ENCODE assay signal across 18 cellular contexts in genomic region chr15:60511351-60512157, GRCh38. TPM values are rescaled to one million over a fixed set of nuclear protein-coding genes. Genes with fewer than 3 reads are reported as not detected.
DNase-seq lines count a peak whose midpoint lies in the region; ATAC-seq, FAIRE-seq and TF ChIP-seq lines count a peak whose summit lies in the region.
"Had no signal": no experiment of that assay in that cellular context is flagged by ENCODE, and none has a peak within 500 bp of the region (broad histone marks: within the 10 kb centered on the region; RNA-seq: fewer than 3 reads in every experiment).

No MANE protein-coding gene starts in this region.

- FAIRE-seq in bronchial epithelial cell (lab: Jason Lieb, UNC) = peak; percentile 75
- FAIRE-seq: colon, endothelial cell of umbilical vein, GM12878 had no signal

- no peak for DNase-seq in activated T-cell treated with anti-CD3 and anti-CD28 coated beads, Interleukin-2, amount 50 U/mL, for 4 hours
- DNase-seq in activated T-cell treated with anti-CD3 and anti-CD28 coated beads for 4 hours (no peak), NCI-H1694 (lab: John Stamatoyannopoulos, UW) (peak; percentile 31), bronchial epithelial cell (ENCODE audit: low read depth) (no peak), sciatic nerve (ENCODE audit: low spot score) (no peak), amygdala (lab: John Stamatoyannopoulos, UW) (no peak)
- no peak for DNase-seq in activated effector memory CD4-positive, alpha-beta T cell treated with Interleukin-2 at 50 U/mL for 16 hours
- DNase-seq: aorta, COR-L47, foreskin melanocyte, NCI-H1436, NCI-H345, substantia nigra had no signal

- no peaks in the 10 kb centered on the region for H3K9me3 Mint-ChIP-seq in activated T-cell treated with anti-CD3 and anti-CD28 coated beads, Interleukin-2, amount 50 U/mL, for 4 hours

- H3K27me3 Mint-ChIP-seq in activated T-cell treated with anti-CD3 and anti-CD28 coated beads, Interleukin-2, amount 50 U/mL, for 4 hours (ENCODE audit: low read depth) = no peaks in the 10 kb centered on the region

- intact Hi-C loops in sciatic nerve (cut with DNase I) = no loop called here

- ATAC-seq in activated T-cell treated with anti-CD3 and anti-CD28 coated beads, Interleukin-2, amount 50 U/mL, for 4 hours = peak; percentile 16 to 38
- ATAC-seq in sciatic nerve = peak; percentile 47
- no peak for ATAC-seq in HG03025 (IDR thresholded peaks at IDR 0.05; ENCODE audit: low FRiP score, unreplicated experiment)
- ATAC-seq: GM12878 had no signal

- peak overlapping the region; percentile 32 for H3K4me3 Mint-ChIP-seq in activated T-cell treated with anti-CD3 and anti-CD28 coated beads, Interleukin-2, amount 50 U/mL, for 4 hours

- H3K27me3 ChIP-seq in bronchial epithelial cell (ENCODE audit: control insufficient read depth, insufficient read depth, low read length) = no peaks in the 10 kb centered on the region
- H3K27me3 ChIP-seq: neutrophil had no signal

- no peak for TF ChIP-seq CTCF in bronchial epithelial cell (IDR thresholded peaks at IDR 0.05; ENCODE audit: insufficient read depth, low read length, severe bottlenecking)

- peaks cover 47% of the 10 kb centered on the region for H3K4me1 Mint-ChIP-seq in activated T-cell treated with anti-CD3 and anti-CD28 coated beads, Interleukin-2, amount 50 U/mL, for 4 hours (ENCODE audit: low read depth)

- no peak overlapping the region for H3K4me3 ChIP-seq in bronchial epithelial cell (ENCODE audit: low read depth, low read length)
- H3K4me3 ChIP-seq: GM12878 had no signal

- peaks cover 49% of the 10 kb centered on the region for H3K36me3 Mint-ChIP-seq in activated T-cell treated with anti-CD3 and anti-CD28 coated beads, Interleukin-2, amount 50 U/mL, for 4 hours (ENCODE audit: insufficient read depth)

- H3K36me3 ChIP-seq in bronchial epithelial cell (ENCODE audit: control insufficient read depth, insufficient read depth, low read length) = no peaks in the 10 kb centered on the region
- H3K36me3 ChIP-seq: neutrophil had no signal

RNA-seq across cellular contexts. Expression of gene ICE2, which starts 32.6 kb away (rescaled TPM):
- 10 to 100 TPM; 51.9 to 66.3 (median 61.4) TPM for total RNA-seq in activated T-cell treated with anti-CD3 and anti-CD28 coated beads, Interleukin-2, amount 50 U/mL, for 4 hours
- total RNA-seq in bronchial epithelial cell (22.6 and 29.4 TPM in 2 replicates), sciatic nerve (55.1 TPM)
